8 cellular contexts compared by ENCODE assay signal in the genomic region with DNA sequence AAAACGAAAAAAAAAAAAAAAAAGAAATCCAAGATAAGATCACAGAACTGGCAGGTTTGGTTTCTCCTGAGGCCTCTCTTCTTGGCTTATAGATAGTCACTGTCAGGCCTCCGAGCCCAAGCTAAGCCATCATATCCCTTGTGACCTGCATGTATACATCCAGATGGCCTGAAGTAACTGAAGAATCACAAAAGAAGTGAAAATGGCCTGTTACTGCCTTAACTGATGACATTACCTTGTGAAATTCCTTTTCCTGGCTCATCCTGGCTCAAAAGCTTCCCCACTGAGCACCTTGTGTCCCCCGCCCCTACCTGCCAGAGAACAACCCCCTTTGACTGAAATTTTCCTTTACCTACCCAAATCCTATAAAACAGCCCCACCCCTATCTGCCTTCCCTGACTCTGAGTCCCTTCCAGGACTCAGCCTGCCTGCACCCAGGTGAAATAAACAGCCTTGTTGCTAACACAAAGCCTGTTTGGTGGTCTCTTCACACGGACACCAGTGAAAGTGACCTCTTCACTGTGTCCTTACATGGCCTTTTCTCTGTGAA. TPM values are rescaled to one million over a fixed set of nuclear protein-coding genes. Genes with fewer than 3 reads are reported as not detected.
DNase-seq lines count a peak whose midpoint lies in the region; ATAC-seq and TF ChIP-seq lines count a peak whose summit lies in the region.
"Not testable (repeated sequence)": the region's sequence is repeated elsewhere in the genome, so short reads cannot be mapped to it uniquely, and the experiment has no call there.

No MANE protein-coding gene starts in this region.

- H3K27me3 ChIP-seq in esophagus (ENCODE audit: control insufficient read depth in 1 of 2, insufficient read depth in 2 of 2, low read length in 2 of 2); skeletal muscle satellite cell (ENCODE audit: control insufficient read depth, insufficient read depth, low read length): not testable (repeated sequence)

- H3K27me3 Mint-ChIP-seq in activated naive CD8-positive, alpha-beta T cell treated with anti-CD3 and anti-CD28 coated beads for 36 hours; memory B cell: not testable (repeated sequence)

- WGBS in esophagus, 2 donors: 25 to 28% methylated on average over 4 of the region's 4 CpGs

- H3K9ac ChIP-seq in skeletal muscle satellite cell (ENCODE audit: low read depth, low read length): peak overlapping the region; percentile 99

- not testable (repeated sequence) for TF ChIP-seq CTCF in AG10803 (conservative IDR thresholded peaks at IDR 0.05; ENCODE audit: low read length); RWPE1 (conservative IDR thresholded peaks at IDR 0.05; ENCODE audit: low read depth)

- not testable (repeated sequence) for H3K36me3 Mint-ChIP-seq in activated naive CD8-positive, alpha-beta T cell treated with anti-CD3 and anti-CD28 coated beads for 36 hours; memory B cell

- H3K27ac Mint-ChIP-seq in activated naive CD8-positive, alpha-beta T cell treated with anti-CD3 and anti-CD28 coated beads for 36 hours: peak overlapping the region; percentile 95
- H3K27ac Mint-ChIP-seq in memory B cell: peak overlapping the region; percentile 96

- peaks cover 37% of the 10 kb centered on the region for H3K4me1 Mint-ChIP-seq in activated naive CD8-positive, alpha-beta T cell treated with anti-CD3 and anti-CD28 coated beads for 36 hours
- H3K4me1 Mint-ChIP-seq in memory B cell: peaks cover 38% of the 10 kb centered on the region

- H3K9me3 Mint-ChIP-seq in activated naive CD8-positive, alpha-beta T cell treated with anti-CD3 and anti-CD28 coated beads for 36 hours; memory B cell: not testable (repeated sequence)

- H3K27ac ChIP-seq in RWPE1 (peak overlapping the region; percentile 90), esophagus (ENCODE audit: low read depth in 2 of 2, low read length in 1 of 2) (peak overlapping the region; percentile 99 to 100)

- H3K36me3 ChIP-seq in esophagus (ENCODE audit: control insufficient read depth in 2 of 2, insufficient read depth in 2 of 2, low read length in 1 of 2); skeletal muscle satellite cell (ENCODE audit: insufficient read depth, low read length): not testable (repeated sequence)

- not testable (repeated sequence) for H3K9me3 ChIP-seq in esophagus (ENCODE audit: control insufficient read depth in 2 of 2, insufficient read depth in 1 of 2, low read depth in 1 of 2, low read length in 1 of 2); skeletal muscle satellite cell (replicated peaks; ENCODE audit: low read length)

- ATAC-seq in GM19395 (IDR thresholded peaks at IDR 0.05; ENCODE audit: unreplicated experiment): peak; percentile 24
- ATAC-seq in HG02973 (IDR thresholded peaks at IDR 0.05; ENCODE audit: unreplicated experiment): peak; percentile 14
- ATAC-seq in memory B cell (ENCODE audit: low read depth): not testable (repeated sequence)

- CTCF ChIA-PET in RWPE1 (lab: Yijun Ruan, JAX): interaction anchor here (0.6 kb wide), 1 partner anchor 224 kb away, joined by 4 read pairs; no protein-coding TSS in a partner anchor

- not testable (repeated sequence) for H3K4me1 ChIP-seq in esophagus (ENCODE audit: control insufficient read depth in 2 of 2, insufficient read depth in 2 of 2, low read length in 1 of 2)
- peaks cover 32% of the 10 kb centered on the region for H3K4me1 ChIP-seq in skeletal muscle satellite cell (ENCODE audit: control insufficient read depth, insufficient read depth, low read length)

- DNase-seq in AG10803 (ENCODE audit: low read depth); RWPE1 (ENCODE audit: low spot score); activated naive CD8-positive, alpha-beta T cell treated with anti-CD3 and anti-CD28 coated beads for 36 hours; memory B cell (ENCODE audit: low spot score in 2 of 2): not testable (repeated sequence)

- POLR2A ChIA-PET in RWPE1 (lab: Yijun Ruan, JAX; ENCODE audit: low non-redundant PET): not testable (repeated sequence)

- H3K4me2 ChIP-seq in skeletal muscle satellite cell (ENCODE audit: low read length): peak overlapping the region; percentile 83

- H3K4me3 Mint-ChIP-seq in activated naive CD8-positive, alpha-beta T cell treated with anti-CD3 and anti-CD28 coated beads for 36 hours: peak overlapping the region; percentile 94
- peak overlapping the region; percentile 97 for H3K4me3 Mint-ChIP-seq in memory B cell

- H3K4me3 ChIP-seq in AG10803 (ENCODE audit: low read length): peak overlapping the region; percentile 91
- peak overlapping the region; percentile 75 to 97 for H3K4me3 ChIP-seq in esophagus (ENCODE audit: low read depth in 1 of 2, low read length in 2 of 2)
- H3K4me3 ChIP-seq in skeletal muscle satellite cell (ENCODE audit: low read length): peak overlapping the region; percentile 98

RNA-seq across cellular contexts. Expression of gene KCTD7, which starts 36.0 kb away (rescaled TPM):
- 1 to 10 TPM; 3.5 to 4.3 TPM for total RNA-seq in activated naive CD8-positive, alpha-beta T cell treated with anti-CD3 and anti-CD28 coated beads for 36 hours
- polyA plus RNA-seq in esophagus: 1 to 10 TPM; 1.9 to 2.9 TPM
- total RNA-seq in skeletal muscle satellite cell (2012; rRNA removed): 5.1 and 7.6 TPM in 2 replicates
